23 cellular contexts compared by ENCODE assay signal in the genomic region with DNA sequence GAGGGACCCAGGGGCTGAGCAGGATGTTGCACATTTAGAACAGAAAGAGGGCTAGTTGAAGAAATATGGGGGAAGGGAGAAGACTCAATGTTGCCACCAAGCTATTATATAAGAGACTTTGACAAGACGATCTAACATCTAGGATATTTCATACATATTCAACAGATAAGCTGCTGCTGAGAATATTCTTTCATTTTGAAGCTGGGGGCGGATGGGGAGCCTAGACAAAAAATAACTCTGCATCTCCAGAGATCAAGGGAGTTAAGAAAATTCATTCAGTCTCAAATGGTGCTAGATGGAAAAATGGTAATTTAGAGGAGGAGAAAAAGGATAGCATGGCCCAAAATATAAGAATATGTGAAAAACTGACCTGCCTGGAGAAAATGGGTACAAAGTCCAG.
"Had no signal": no experiment of that assay in that cellular context is flagged by ENCODE, and none has a peak within 500 bp of the region (broad histone marks: within the 10 kb centered on the region; RNA-seq: fewer than 3 reads in every experiment).

No MANE protein-coding gene starts in this region.

- H3K27me3 ChIP-seq: colonic mucosa, dorsolateral prefrontal cortex, esophagus muscularis mucosa, esophagus squamous epithelium, foreskin keratinocyte, gastrocnemius medialis, gastroesophageal sphincter, heart left ventricle, heart right ventricle had no signal

- H3K27ac ChIP-seq: colonic mucosa, coronary artery, epithelial cell of prostate, esophagus muscularis mucosa, esophagus squamous epithelium, foreskin keratinocyte, gastrocnemius medialis, gastroesophageal sphincter, heart left ventricle, heart right ventricle had no signal

- H3K36me3 ChIP-seq: colonic mucosa, esophagus muscularis mucosa, esophagus squamous epithelium, gastrocnemius medialis, gastroesophageal sphincter, heart left ventricle, heart right ventricle had no signal

- H3K9me3 ChIP-seq: colonic mucosa, esophagus muscularis mucosa, gastrocnemius medialis, gastroesophageal sphincter, heart left ventricle, heart right ventricle had no signal

- H3K4me3 ChIP-seq: colonic mucosa, coronary artery, dorsolateral prefrontal cortex, esophagus muscularis mucosa, esophagus squamous epithelium, gastrocnemius medialis, gastroesophageal sphincter, heart left ventricle, heart right ventricle had no signal

- H3K4me1 ChIP-seq: colonic mucosa, esophagus muscularis mucosa, esophagus squamous epithelium, gastrocnemius medialis, gastroesophageal sphincter, heart left ventricle, heart right ventricle had no signal

- DNase-seq: colonic mucosa; cortex of kidney; dermis blood vessel endothelial cell; effector CD4-positive, alpha-beta T cell; effector CD8-positive, alpha-beta T cell; effector memory CD4-positive, alpha-beta T cell; effector memory CD8-positive, alpha-beta T cell; endodermal cell; erythroblast; esophagus squamous epithelium; foreskin fibroblast; foreskin keratinocyte; foreskin melanocyte; gastrocnemius medialis; glutamatergic neuron; heart left ventricle; heart right ventricle had no signal

- ATAC-seq: effector memory CD8-positive, alpha-beta T cell; esophagus mucosa; foreskin keratinocyte; gastrocnemius medialis; gastroesophageal sphincter; heart left ventricle; heart right ventricle had no signal
